In genomic region chr1:153612755-153613331, GRCh38 we compare ENCODE assay signal across 8 cellular contexts. TPM values are rescaled to one million over a fixed set of nuclear protein-coding genes. Genes with fewer than 3 reads are reported as not detected.
DNase-seq lines count a peak whose midpoint lies in the region; ATAC-seq and TF ChIP-seq lines count a peak whose summit lies in the region.

Gene S100A16 (minus strand): TSS chr1:153613137. CDS start chr1:153608151, 4,986 bp downstream.

- H3K36me3 Mint-ChIP-seq in natural killer cell, result no peaks in the 10 kb centered on the region

- H3F3A ChIP-seq in SK-N-SH (replicated peaks; ENCODE audit: insufficient read depth), result peaks cover 9% of the 10 kb centered on the region

- intact Hi-C loops in natural killer cell (cut with micrococcal nuclease), result no loop called here

- peak within 1 kb of the TSS; percentile 67 for H3K9ac ChIP-seq in SK-N-SH

- CTCF ChIA-PET in BJ (lab: Yijun Ruan, JAX), result interaction anchor here (0.9 to 11.6 kb wide), 7 partner anchors 9 to 147 kb away, joined by 3 to 194 read pairs (median 6); partner anchors contain the start of genes S100A1 and S100A13
- CTCF ChIA-PET in SK-N-SH (lab: Yijun Ruan, JAX), result interaction anchor here (2.0 to 6.4 kb wide), 4 partner anchors 10 to 102 kb away, joined by 10 to 62 read pairs (median 11); partner anchors contain the start of genes S100A1 and S100A13

- POLR2A ChIA-PET in BJ (lab: Charles Lee), result interaction anchor here (0.5 to 3.5 kb wide), 4 partner anchors 9 to 61 kb away, joined by 3 to 20 read pairs (median 8); partner anchors contain the start of genes CHTOP and S100A13
- POLR2A ChIA-PET in SK-N-SH (lab: Yijun Ruan, JAX), result no interaction called here

- H3K4me3 Mint-ChIP-seq in natural killer cell, result no peak within 1 kb of the TSS

- no peaks in the 10 kb centered on the region for H3K9me2 ChIP-seq in SK-N-SH

- peaks cover 37% of the 10 kb centered on the region for H3K79me2 ChIP-seq in SK-N-SH (ENCODE audit: insufficient read depth)

- H3K4me3 ChIP-seq in BJ (ENCODE audit: low read depth, low read length) (peak within 1 kb of the TSS; percentile 72), SK-N-SH (ENCODE audit: low read depth in 2 of 2, low read length in 1 of 2) (peak within 1 kb of the TSS; percentile 49 to 51), fibroblast of villous mesenchyme (ENCODE audit: low read depth, low read length) (peak within 1 kb of the TSS; percentile 62), neuron (ENCODE audit: low read length) (peak within 1 kb of the TSS; percentile 13)

- H3K9me3 ChIP-seq in SK-N-SH, result no peaks in the 10 kb centered on the region
- H3K9me3 ChIP-seq in neuron (ENCODE audit: low read length), result no peaks in the 10 kb centered on the region

- no peaks in the 10 kb centered on the region for H3K27me3 ChIP-seq in BJ (ENCODE audit: control insufficient read depth, insufficient read depth, low read length)
- no peaks in the 10 kb centered on the region for H3K27me3 ChIP-seq in SK-N-SH (ENCODE audit: insufficient read depth)
- no peaks in the 10 kb centered on the region for H3K27me3 ChIP-seq in neuron (ENCODE audit: insufficient read depth, low read length)

- H3K36me3 ChIP-seq in BJ (ENCODE audit: control insufficient read depth, insufficient read depth, low read length) (peaks cover 3% of the 10 kb centered on the region), SK-N-SH (replicated peaks in 1 of 2; ENCODE audit: control insufficient read depth in 1 of 2, insufficient read depth in 2 of 2, low read length in 1 of 2) (peaks cover 0 to under 1% of the 10 kb centered on the region in 2 experiments), neuron (ENCODE audit: insufficient read depth, low read length) (no peaks in the 10 kb centered on the region)

- H3K27me3 Mint-ChIP-seq in natural killer cell (ENCODE audit: low read depth in 2 of 2), result no peaks in the 10 kb centered on the region

- H2AFZ ChIP-seq in SK-N-SH (ENCODE audit: low read depth) (no peak within 1 kb of the TSS), neuron (ENCODE audit: low read depth, low read length) (peak within 1 kb of the TSS; percentile 8)

- H3K4me1 ChIP-seq in SK-N-SH (ENCODE audit: control insufficient read depth in 1 of 2, insufficient read depth in 2 of 2, low read depth in 1 of 2, low read length in 1 of 2), result peaks cover 15 to 25% of the 10 kb centered on the region in 2 experiments; a peak in 3 of 4 replicates
- peaks cover 28% of the 10 kb centered on the region for H3K4me1 ChIP-seq in neuron (ENCODE audit: insufficient read depth, low read length)

- DNase-seq in BJ (ENCODE audit: low read depth) (no peak), SK-N-SH (no peak), fibroblast of villous mesenchyme (ENCODE audit: low read depth) (peak; percentile 56), natural killer cell (no peak), NCI-H1105 treated with DMSO at 0.1 percent for 48 hours (lab: John Stamatoyannopoulos, UW) (no peak), SHP77 (lab: John Stamatoyannopoulos, UW) (no peak), GM20000 (ENCODE audit: low spot score) (no peak)

- peak within 1 kb of the TSS; percentile 67 for H3K4me2 ChIP-seq in SK-N-SH

- peak within 1 kb of the TSS in 1 of 2 experiments; percentile 9; a peak in 1 of 4 replicates for H3K27ac ChIP-seq in SK-N-SH (ENCODE audit: low read depth in 2 of 2, low read length in 1 of 2)

- WGBS in SK-N-SH (ENCODE audit: low lambda C conversion rate), result 68% methylated on average over 7 of the region's 9 CpGs

- no peak for ATAC-seq in natural killer cell

- TF ChIP-seq RAD21 in SK-N-SH (IDR thresholded peaks at IDR 0.05; ENCODE audit: low read length), result no peak

- no peak for TF ChIP-seq EP300 in SK-N-SH (IDR thresholded peaks at IDR 0.05; ENCODE audit: borderline replicate concordance in 1 of 2, low read depth in 1 of 2, low read length in 1 of 2)

- H3K4me1 Mint-ChIP-seq in natural killer cell, result peaks cover 0 to 6% of the 10 kb centered on the region in 2 donors

- no peaks in the 10 kb centered on the region for H3K9me3 Mint-ChIP-seq in natural killer cell

- no peak within 1 kb of the TSS for H3K27ac Mint-ChIP-seq in natural killer cell

- H4K20me1 ChIP-seq in SK-N-SH (ENCODE audit: insufficient read depth), result no peaks in the 10 kb centered on the region

- no peak for TF ChIP-seq CTCF in BJ (IDR thresholded peaks at IDR 0.05; ENCODE audit: insufficient read depth, low read depth, low read length)
- TF ChIP-seq CTCF in SK-N-SH (IDR thresholded peaks at IDR 0.05), result no peak
- TF ChIP-seq CTCF in fibroblast of villous mesenchyme (IDR thresholded peaks at IDR 0.05; ENCODE audit: insufficient read depth, low read depth, low read length), result no peak
- no peak for TF ChIP-seq CTCF in natural killer cell (IDR thresholded peaks at IDR 0.05)
- TF ChIP-seq CTCF in GM20000 (IDR thresholded peaks at IDR 0.05; ENCODE audit: extremely low read depth, missing control alignments), result no peak

TF ChIP-seq in SK-N-SH, 30 proteins besides CTCF, POLR2A, EP300 and RAD21:
- TF ChIP-seq FOXM1 (IDR thresholded peaks at IDR 0.05; ENCODE audit: low read depth), result no peak

RNA-seq across cellular contexts. Expression of gene S100A16, which starts in this region (rescaled TPM):
- polyA plus RNA-seq in BJ (2011; rRNA removed), result 490 and 699 TPM in 2 replicates
- polyA minus RNA-seq in BJ (2011; rRNA and poly(A)+ RNA removed), result 144 and 271 TPM in 2 replicates
- polyA plus RNA-seq in SK-N-SH (2012; rRNA removed), result 512 and 521 TPM in 2 replicates
- polyA plus RNA-seq in SK-N-SH (2012; cell fraction: cytosol; rRNA removed), result 347 and 466 TPM in 2 replicates
- polyA plus RNA-seq in SK-N-SH (2012; cell fraction: nucleus; rRNA removed), result 144 and 169 TPM in 2 replicates
- total RNA-seq in fibroblast of villous mesenchyme, result 159 and 206 TPM in 2 replicates
- total RNA-seq in natural killer cell, result not detected

Comparison
In these comparisons a context has a peak if more than half of its experiments do, and no peak if none do; other contexts are left out.
1. RNA of gene S100A16 (total RNA-seq): 159 to 206 TPM in fibroblast of villous mesenchyme; not detected in natural killer cell; every median in the first group is over 100 times any median in the second.
2. H3K4me3 ChIP-seq: peak in every context shown above with its lines; median percentile 72 in BJ; 62 in fibroblast of villous mesenchyme; 50 in SK-N-SH; 13 in neuron.